Comparison of ENCODE assay signal across 19 cellular contexts in the genomic region with DNA sequence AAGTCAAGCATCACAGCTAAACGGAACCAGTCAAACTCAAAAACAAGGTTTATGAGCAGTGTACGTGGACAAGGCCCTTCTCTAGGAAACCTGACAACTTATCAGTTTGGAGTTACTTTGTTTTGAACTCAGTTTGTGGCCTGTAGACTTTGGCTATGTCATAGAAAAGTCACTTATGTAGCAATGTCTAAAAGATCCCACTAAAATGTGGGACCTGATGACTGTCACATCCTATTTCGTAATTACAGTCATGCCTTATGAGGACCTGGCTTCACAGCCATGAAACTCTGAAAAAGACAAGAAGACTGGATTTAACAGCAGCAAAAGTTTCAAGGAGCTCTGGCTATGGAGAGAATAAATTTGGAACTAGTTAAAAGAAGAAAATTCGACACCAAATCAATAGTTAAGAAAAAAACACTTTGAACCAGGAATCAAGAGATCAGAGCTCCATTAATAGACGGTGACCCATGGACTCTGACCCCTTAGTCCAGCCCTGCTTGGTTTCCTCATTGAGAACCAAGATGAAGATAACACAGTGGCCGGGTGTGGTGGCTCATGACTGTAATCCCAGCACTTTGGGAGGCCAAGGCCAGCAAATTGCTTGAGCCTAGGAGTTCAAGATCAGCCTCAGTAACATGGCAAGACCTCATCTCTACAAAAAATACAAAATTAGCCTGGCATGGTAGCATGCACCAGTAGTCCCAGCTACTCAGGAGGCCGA.
DNase-seq lines count a peak whose midpoint lies in the region; ATAC-seq, FAIRE-seq and TF ChIP-seq lines count a peak whose summit lies in the region.
"Had no signal": no experiment of that assay in that cellular context is flagged by ENCODE, and none has a peak within 500 bp of the region (broad histone marks: within the 10 kb centered on the region; RNA-seq: fewer than 3 reads in every experiment).

No MANE protein-coding gene starts in this region.

- no peak for DNase-seq in activated naive CD4-positive, alpha-beta T cell treated with anti-CD3 and anti-CD28 coated beads, Interleukin-2, amount 50 U/mL, for 72 hours (ENCODE audit: low spot score in 2 of 2)
- no peak for DNase-seq in activated naive CD4-positive, alpha-beta T cell treated with anti-CD3 and anti-CD28 coated beads, Interleukin-2, amount 50 U/mL, for 16 hours
- no peak for DNase-seq in GM12892 (ENCODE audit: insufficient read length)
- peak; percentile 25 for DNase-seq in SIG-M5 (lab: John Stamatoyannopoulos, UW)
- peak; percentile 15 for DNase-seq in small intestine
- DNase-seq in HCEC 1CT = no peak
- DNase-seq in activated CD8-positive, alpha-beta memory T cell treated with anti-CD3 and anti-CD28 coated beads, Interleukin-2, amount 10 ng/mL, durations not matched to agents 7 days and 5 days = no peak
- DNase-seq: DMS153; EL; H9; IMR-90; NCI-H1092; NCI-H1694; NCI-H2107; NCI-H345; NCI-H526 treated with DMSO at 0.1 percent for 48 hours; NK-92 treated with Interleukin-12 subunit alpha and Interleukin-12 subunit beta, amount 100 ng/mL, for 24 hours had no signal

- H3K4me1 Mint-ChIP-seq in activated CD8-positive, alpha-beta memory T cell treated with anti-CD3 and anti-CD28 coated beads, Interleukin-2, amount 10 ng/mL, durations not matched to agents 7 days and 5 days = peaks cover 6% of the 10 kb centered on the region

- no peak for TF ChIP-seq POLR2A in GM12892 (IDR thresholded peaks at IDR 0.05; ENCODE audit: low read depth, low read length)

- H3K9me3 ChIP-seq in small intestine (ENCODE audit: control insufficient read depth, low read depth) = no peaks in the 10 kb centered on the region

- no peaks in the 10 kb centered on the region for H3K27me3 Mint-ChIP-seq in activated CD8-positive, alpha-beta memory T cell treated with anti-CD3 and anti-CD28 coated beads, Interleukin-2, amount 10 ng/mL, durations not matched to agents 7 days and 5 days

- CTCF ChIA-PET in activated CD8-positive, alpha-beta memory T cell treated with anti-CD3 and anti-CD28 coated beads, Interleukin-2, amount 10 ng/mL, durations not matched to agents 7 days and 5 days (lab: Charles Lee) = interaction anchor here (0.7 kb wide), 1 partner anchor 21 kb away, joined by 3 read pairs; no protein-coding TSS in a partner anchor

- no peaks in the 10 kb centered on the region for H3K9me3 Mint-ChIP-seq in activated naive CD4-positive, alpha-beta T cell treated with anti-CD3 and anti-CD28 coated beads, Interleukin-2, amount 50 U/mL, for 72 hours
- no peaks in the 10 kb centered on the region for H3K9me3 Mint-ChIP-seq in activated CD8-positive, alpha-beta memory T cell treated with anti-CD3 and anti-CD28 coated beads, Interleukin-2, amount 10 ng/mL, durations not matched to agents 7 days and 5 days (ENCODE audit: low read depth)
- H3K9me3 Mint-ChIP-seq: H9 had no signal

- no peak overlapping the region for H3K4me3 Mint-ChIP-seq in activated CD8-positive, alpha-beta memory T cell treated with anti-CD3 and anti-CD28 coated beads, Interleukin-2, amount 10 ng/mL, durations not matched to agents 7 days and 5 days
- H3K4me3 Mint-ChIP-seq: H9 had no signal

- H3K36me3 ChIP-seq in small intestine (ENCODE audit: control insufficient read depth in 2 of 2, insufficient read depth in 2 of 2, low read length in 2 of 2) = no peaks in the 10 kb centered on the region

- H3K27ac ChIP-seq in small intestine (ENCODE audit: low read depth in 1 of 2, low read length in 1 of 2) = no peak overlapping the region

- H3K36me3 Mint-ChIP-seq in activated naive CD4-positive, alpha-beta T cell treated with anti-CD3 and anti-CD28 coated beads, Interleukin-2, amount 50 U/mL, for 72 hours = peaks cover 10 to 45% of the 10 kb centered on the region in 2 donors
- peaks cover 43% of the 10 kb centered on the region for H3K36me3 Mint-ChIP-seq in activated CD8-positive, alpha-beta memory T cell treated with anti-CD3 and anti-CD28 coated beads, Interleukin-2, amount 10 ng/mL, durations not matched to agents 7 days and 5 days

- FAIRE-seq in GM12892 (lab: Jason Lieb, UNC) = peak; percentile 46
- FAIRE-seq in small intestine (lab: Jason Lieb, UNC) = no peak

- WGBS in small intestine, 3 donors = 57 to 81% (median 68%) methylated on average over 7 of the region's 7 CpGs

- no peaks in the 10 kb centered on the region for H3K4me1 ChIP-seq in small intestine (ENCODE audit: control insufficient read depth in 2 of 2, insufficient read depth in 1 of 2, low read depth in 1 of 2, low read length in 1 of 2)

- peak in 1 of 2 donors; percentile 7 for ATAC-seq in activated naive CD4-positive, alpha-beta T cell treated with anti-CD3 and anti-CD28 coated beads, Interleukin-2, amount 50 U/mL, for 72 hours
- no peak for ATAC-seq in HG02840 (IDR thresholded peaks at IDR 0.05; ENCODE audit: low FRiP score, unreplicated experiment)
- no peak for ATAC-seq in activated CD8-positive, alpha-beta memory T cell treated with anti-CD3 and anti-CD28 coated beads, Interleukin-2, amount 10 ng/mL, durations not matched to agents 7 days and 5 days
- ATAC-seq: SK-N-SH treated with all-trans-retinoic acid at 6 μM for 48 hours had no signal

- peak overlapping the region; percentile 41 to 53 for H3K27ac Mint-ChIP-seq in activated naive CD4-positive, alpha-beta T cell treated with anti-CD3 and anti-CD28 coated beads, Interleukin-2, amount 50 U/mL, for 72 hours
- H3K27ac Mint-ChIP-seq in activated CD8-positive, alpha-beta memory T cell treated with anti-CD3 and anti-CD28 coated beads, Interleukin-2, amount 10 ng/mL, durations not matched to agents 7 days and 5 days = no peak overlapping the region

- H3K27me3 ChIP-seq in small intestine (ENCODE audit: control insufficient read depth in 2 of 2, insufficient read depth in 2 of 2, low read length in 2 of 2) = no peaks in the 10 kb centered on the region

- H3K4me3 ChIP-seq in small intestine (ENCODE audit: low read depth in 1 of 2, low read length in 2 of 2) = no peak overlapping the region

Comparison
In these comparisons a context has a peak if more than half of its experiments do, and no peak if none do; other contexts are left out.
1. DNase-seq: peak in SIG-M5 (single experiment) and small intestine (single experiment); none in activated naive CD4-positive, alpha-beta T cell treated with anti-CD3 and anti-CD28 coated beads, Interleukin-2, amount 50 U/mL, for 72 hours (0 of 2), activated naive CD4-positive, alpha-beta T cell treated with anti-CD3 and anti-CD28 coated beads, Interleukin-2, amount 50 U/mL, for 16 hours (single experiment), GM12892 (single experiment), HCEC 1CT (single experiment) and activated CD8-positive, alpha-beta memory T cell treated with anti-CD3 and anti-CD28 coated beads, Interleukin-2, amount 10 ng/mL, durations not matched to agents 7 days and 5 days (single experiment).